In the genomic region with DNA sequence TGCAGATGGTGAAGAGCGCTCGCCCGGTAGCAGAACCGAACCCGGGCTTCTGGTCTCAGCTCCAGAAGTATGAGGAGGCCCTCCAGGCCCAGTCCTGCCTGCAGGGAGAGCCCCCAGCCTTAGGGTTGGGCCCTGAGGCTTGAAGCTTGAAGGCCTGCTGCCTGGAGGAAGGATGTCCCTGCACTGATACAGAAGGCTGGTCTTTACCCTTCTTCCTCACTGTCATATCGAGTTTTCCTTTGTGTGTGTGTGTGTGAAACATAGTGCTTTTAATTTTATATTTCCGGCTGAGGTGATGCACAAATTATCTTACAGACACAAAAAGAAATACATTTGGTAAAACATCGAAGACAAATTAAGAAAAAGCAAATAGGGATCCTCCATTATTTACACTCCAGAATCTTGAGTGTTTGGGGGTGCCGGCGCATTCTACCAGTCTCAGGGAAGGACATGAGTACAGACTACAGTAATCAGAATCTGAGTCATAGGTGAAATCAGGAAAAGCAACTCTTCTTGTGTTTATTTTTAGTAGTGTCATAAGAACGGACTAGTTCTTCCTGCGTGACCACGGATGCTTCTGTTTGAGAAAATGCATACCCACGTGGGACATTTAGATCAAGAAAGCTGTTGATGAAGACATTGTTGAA, we compare ENCODE assay signal across 8 cellular contexts. TPM values are rescaled to one million over a fixed set of nuclear protein-coding genes. Genes with fewer than 3 reads are reported as not detected.
DNase-seq lines count a peak whose midpoint lies in the region; ATAC-seq and TF ChIP-seq lines count a peak whose summit lies in the region.

No MANE protein-coding gene starts in this region.

- DNase-seq in GM13976 (ENCODE audit: low spot score) (peak; percentile 34), esophagus squamous epithelium (lab: John Stamatoyannopoulos, UW) (no peak), cortex of kidney (lab: John Stamatoyannopoulos, UW) (no peak)
- peak; percentile 17 for DNase-seq in T-helper 2 cell treated with Interferon-gamma antibody and Interleukin-4, amounts not matched to agents 5 μg/mL and 100 μg/mL, for 36 hours (ENCODE audit: low spot score)

- no peaks in the 10 kb centered on the region for H3K27me3 ChIP-seq in esophagus squamous epithelium
- peaks cover 15% of the 10 kb centered on the region for H3K27me3 ChIP-seq in neutrophil

- peak in 1 of 4 donors; percentile 56 for TF ChIP-seq POLR2A in esophagus squamous epithelium (IDR thresholded peaks at IDR 0.05)
- no peak for TF ChIP-seq POLR2A in GM18505 (IDR thresholded peaks at IDR 0.05; ENCODE audit: borderline replicate concordance, extremely low read depth, insufficient read depth, insufficient read length)

- H3K36me3 Mint-ChIP-seq in T-helper 2 cell treated with Interferon-gamma antibody and Interleukin-4, amounts not matched to agents 5 μg/mL and 100 μg/mL, for 36 hours (ENCODE audit: low read depth) = peaks cover 66% of the 10 kb centered on the region

- TF ChIP-seq CTCF in GM13976 (IDR thresholded peaks at IDR 0.05; ENCODE audit: borderline replicate concordance, control extremely low read depth, extremely low read depth, insufficient read depth, missing control alignments) = no peak
- peak in 2 of 6 experiments; percentile 2 to 33 for TF ChIP-seq CTCF in esophagus squamous epithelium (IDR thresholded peaks at IDR 0.05)
- no peak for TF ChIP-seq CTCF in neutrophil (IDR thresholded peaks at IDR 0.05)

- WGBS in esophagus squamous epithelium, 2 donors = 9 to 13% methylated on average over 9 to 14 of the region's 14 CpGs

- peak overlapping the region; percentile 96 for H3K4me3 Mint-ChIP-seq in T-helper 2 cell treated with Interferon-gamma antibody and Interleukin-4, amounts not matched to agents 5 μg/mL and 100 μg/mL, for 36 hours

- no peaks in the 10 kb centered on the region for H3K9me3 Mint-ChIP-seq in T-helper 2 cell treated with Interferon-gamma antibody and Interleukin-4, amounts not matched to agents 5 μg/mL and 100 μg/mL, for 36 hours

- H3K4me1 ChIP-seq in esophagus squamous epithelium (peaks cover 40 to 87% (median 59%) of the 10 kb centered on the region in 3 donors), neutrophil (ENCODE audit: control insufficient read depth in 1 of 2, insufficient read depth in 1 of 2, low read depth in 1 of 2, low read length in 1 of 2) (peaks cover 81 to 92% of the 10 kb centered on the region in 2 experiments)

- H3K27ac ChIP-seq in esophagus squamous epithelium (peak overlapping the region; percentile 99 to 100 (median 100)), neutrophil (peak overlapping the region; percentile 100)

- no peaks in the 10 kb centered on the region for H3K9me3 ChIP-seq in esophagus squamous epithelium
- H3K9me3 ChIP-seq in neutrophil = no peaks in the 10 kb centered on the region

- no peaks in the 10 kb centered on the region for H3K27me3 Mint-ChIP-seq in T-helper 2 cell treated with Interferon-gamma antibody and Interleukin-4, amounts not matched to agents 5 μg/mL and 100 μg/mL, for 36 hours (ENCODE audit: low read depth)

- H3K36me3 ChIP-seq in esophagus squamous epithelium = peaks cover 0 to 9% (median 0%) of the 10 kb centered on the region in 3 donors
- H3K36me3 ChIP-seq in neutrophil = no peaks in the 10 kb centered on the region

- in situ Hi-C loops in GM13976 (cut with MboI; ENCODE audit: low sequenced_read_pairs, unreplicated experiment) = no loop called here

- ATAC-seq in HG02970 (IDR thresholded peaks at IDR 0.05; ENCODE audit: low FRiP score, unreplicated experiment) = peak; percentile 1
- no peak for ATAC-seq in GM18505 (IDR thresholded peaks at IDR 0.05; ENCODE audit: unreplicated experiment)
- ATAC-seq in HG03520 (IDR thresholded peaks at IDR 0.05; ENCODE audit: unreplicated experiment) = no peak

- H3K27ac Mint-ChIP-seq in T-helper 2 cell treated with Interferon-gamma antibody and Interleukin-4, amounts not matched to agents 5 μg/mL and 100 μg/mL, for 36 hours = peak overlapping the region; percentile 90

- H3K4me1 Mint-ChIP-seq in T-helper 2 cell treated with Interferon-gamma antibody and Interleukin-4, amounts not matched to agents 5 μg/mL and 100 μg/mL, for 36 hours (ENCODE audit: low read depth) = peaks cover 63% of the 10 kb centered on the region

- intact Hi-C loops in esophagus squamous epithelium (cut with DNase I) = no loop called here

- H3K4me3 ChIP-seq in esophagus squamous epithelium (peak overlapping the region; percentile 85 to 96 (median 90)), neutrophil (ENCODE audit: low read depth in 1 of 2, low read length in 1 of 2) (peak overlapping the region; percentile 78 to 100)

RNA-seq across cellular contexts. Expression of gene DUSP28, which starts 1.3 kb away (rescaled TPM):
- 10 to 100 TPM in 1 of 4 donors, 1 to 10 TPM in 3; 2.0 to 10.5 (median 5.3) TPM for total RNA-seq in esophagus squamous epithelium

RNA-seq across cellular contexts. Expression of gene ANKMY1, which starts 3.7 kb away (rescaled TPM):
- total RNA-seq in esophagus squamous epithelium = 10 to 100 TPM in 3 of 4 donors, 1 to 10 TPM in 1; 8.2 to 23.8 (median 17.1) TPM

RNA-seq across cellular contexts. Expression of gene RNPEPL1, which starts 6.8 kb away (rescaled TPM):
- total RNA-seq in esophagus squamous epithelium = 10 to 100 TPM; 41.9 to 96.5 (median 48.1) TPM

RNA-seq across cellular contexts. Expression of gene CAPN10, which starts 25.1 kb away (rescaled TPM):
- total RNA-seq in esophagus squamous epithelium = 10 to 100 TPM in 3 of 4 donors, 1 to 10 TPM in 1; 9.9 to 23.3 (median 13.7) TPM

Comparison
In these comparisons a context has a peak if more than half of its experiments do, and no peak if none do; other contexts are left out.
1. DNase-seq: peak in GM13976 (single experiment) and T-helper 2 cell treated with Interferon-gamma antibody and Interleukin-4, amounts not matched to agents 5 μg/mL and 100 μg/mL, for 36 hours (single experiment); none in esophagus squamous epithelium (single experiment) and cortex of kidney (single experiment).